In genomic region chr5:133655966-133656365, GRCh38 we compare ENCODE assay signal across 34 cellular contexts. TPM values are rescaled to one million over a fixed set of nuclear protein-coding genes. Genes with fewer than 3 reads are reported as not detected.
"Had no signal": no experiment of that assay in that cellular context is flagged by ENCODE, and none has a peak within 500 bp of the region (broad histone marks: within the 10 kb centered on the region; RNA-seq: fewer than 3 reads in every experiment).

No MANE protein-coding gene starts in this region.

- H3K36me3 ChIP-seq: MG63 had no signal

- DNase-seq: Karpas-422, Kasumi-1, MG63, MM.1S, MV-4-11, NCI-H1048, NCI-H1092, NCI-H1092 treated with DMSO at 0.1 percent for 48 hours, NCI-H1105, NCI-H1105 treated with DMSO at 0.1 percent for 48 hours, NCI-H1417 treated with DMSO at 0.1 percent for 48 hours, NCI-H1436, NCI-H1436 treated with DMSO at 0.1 percent for 48 hours, NCI-H146, NCI-H1694, NCI-H1694 treated with DMSO at 0.1 percent for 48 hours, NCI-H187, NCI-H187 treated with DMSO at 0.1 percent for 48 hours, NCI-H1930, NCI-H2029, NCI-H2029 treated with DMSO at 0.1 percent for 48 hours, NCI-H2081, NCI-H2081 treated with DMSO at 0.1 percent for 48 hours, NCI-H2107, NCI-H2171, NCI-H2171 treated with DMSO at 0.1 percent for 48 hours, NCI-H2227 treated with DMSO at 0.1 percent for 48 hours, NCI-H226, NCI-H345, NCI-H446, NCI-H446 treated with DMSO at 0.1 percent for 48 hours, NCI-H510A, NCI-H510A treated with DMSO at 0.1 percent for 48 hours had no signal

- H3K9me3 ChIP-seq: MG63 had no signal

- H3K4me3 ChIP-seq: MG63 had no signal

RNA-seq across cellular contexts. Expression of gene FSTL4, which starts 43.6 kb away (rescaled TPM):
- total RNA-seq: M059J had no signal
